Comparison of ENCODE assay signal across 17 cellular contexts in the genomic region with DNA sequence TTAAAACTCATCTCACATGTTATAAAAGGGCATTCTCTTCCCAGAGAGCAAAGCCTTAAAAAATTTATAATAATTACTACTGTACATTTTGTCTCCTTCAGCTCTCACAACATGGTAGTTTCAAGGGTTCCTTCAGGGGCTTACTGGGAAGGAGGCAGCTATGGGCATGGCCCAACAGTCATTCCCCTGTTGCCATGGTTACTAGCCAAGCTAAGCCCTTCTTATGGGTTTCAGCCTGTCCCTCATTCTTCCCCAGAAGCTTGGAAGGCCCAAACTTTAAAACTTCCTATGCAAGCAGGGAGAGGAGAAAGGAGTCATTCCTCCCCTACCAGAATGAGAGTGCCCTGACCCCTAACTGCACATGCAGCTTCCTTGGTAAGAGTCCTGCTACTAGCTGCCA.
DNase-seq lines count a peak whose midpoint lies in the region; ATAC-seq, FAIRE-seq and TF ChIP-seq lines count a peak whose summit lies in the region.
"Had no signal": no experiment of that assay in that cellular context is flagged by ENCODE, and none has a peak within 500 bp of the region (broad histone marks: within the 10 kb centered on the region; RNA-seq: fewer than 3 reads in every experiment).

No MANE protein-coding gene starts in this region.

- H3K27me3 ChIP-seq in H7 (ENCODE audit: control insufficient read depth, insufficient read depth, low read length) (no peaks in the 10 kb centered on the region), GM23248 (replicated peaks; ENCODE audit: insufficient read depth) (no peaks in the 10 kb centered on the region), upper lobe of left lung (no peaks in the 10 kb centered on the region), esophagus squamous epithelium (no peaks in the 10 kb centered on the region)
- H3K27me3 ChIP-seq: Peyer's patch had no signal

- intact Hi-C loops in esophagus squamous epithelium (cut with DNase I): no loop called here

- H3K4me3 ChIP-seq in H7 (ENCODE audit: insufficient read depth, low read depth, low read length) (no peak overlapping the region), GM23248 (no peak overlapping the region), upper lobe of left lung (no peak overlapping the region), esophagus squamous epithelium (no peak overlapping the region)
- H3K4me3 ChIP-seq: HAP-1, Peyer's patch had no signal

- no peak overlapping the region for H3K4me2 ChIP-seq in GM23248 (ENCODE audit: unreplicated experiment)

- ATAC-seq in upper lobe of left lung (ENCODE audit: low FRiP score in 2 of 2): no peak

- no peak overlapping the region for H2AFZ ChIP-seq in GM23248

- no peaks in the 10 kb centered on the region for H3K4me1 ChIP-seq in GM23248 (ENCODE audit: insufficient read depth)
- H3K4me1 ChIP-seq in upper lobe of left lung: no peaks in the 10 kb centered on the region
- no peaks in the 10 kb centered on the region for H3K4me1 ChIP-seq in esophagus squamous epithelium
- H3K4me1 ChIP-seq: HAP-1, Peyer's patch had no signal

- H3K27ac ChIP-seq in GM23248 (no peak overlapping the region), upper lobe of left lung (no peak overlapping the region), esophagus squamous epithelium (no peak overlapping the region)
- H3K27ac ChIP-seq: Peyer's patch had no signal

- TF ChIP-seq EP300 in upper lobe of left lung (IDR thresholded peaks at IDR 0.05): no peak

- no peak overlapping the region for H3K9ac ChIP-seq in GM23248

- DNase-seq in EH (ENCODE audit: low read depth): peak; percentile 6
- peak; percentile 53 for DNase-seq in H7
- DNase-seq in SK-MEL-5 (ENCODE audit: low read depth, low spot score): peak; percentile 11
- peak; percentile 18 for DNase-seq in left kidney (ENCODE audit: low read depth, low spot score)
- no peak for DNase-seq in H54 (ENCODE audit: insufficient read length, low spot score)
- DNase-seq in GM23248: no peak
- DNase-seq in upper lobe of left lung: no peak
- DNase-seq in esophagus squamous epithelium (lab: John Stamatoyannopoulos, UW): no peak
- DNase-seq: DMS79 treated with DMSO at 0.1 percent for 48 hours, NCI-H1092, NCI-H1694, NCI-H226, NCI-H526, Peyer's patch, SHP77, T-helper 2 cell had no signal

- no peak for FAIRE-seq in H54 (lab: Jason Lieb, UNC)

- TF ChIP-seq POLR2A in H54 (IDR thresholded peaks at IDR 0.05; ENCODE audit: low read depth, low read length): no peak
- no peak for TF ChIP-seq POLR2A in upper lobe of left lung (IDR thresholded peaks at IDR 0.05)
- no peak for TF ChIP-seq POLR2A in esophagus squamous epithelium (IDR thresholded peaks at IDR 0.05)

- in situ Hi-C loops in SK-MEL-5 (cut with HindIII; ENCODE audit: low pct_unique_long_range_greater_than_20kb, low sequenced_read_pairs): no loop called here
- in situ Hi-C loops in GM23248 (cut with MboI): no loop called here

- no peaks in the 10 kb centered on the region for H3K9me2 ChIP-seq in GM23248 (ENCODE audit: insufficient read depth)

- H3K79me2 ChIP-seq in GM23248 (ENCODE audit: insufficient read depth): no peaks in the 10 kb centered on the region

- H4K20me1 ChIP-seq in GM23248 (ENCODE audit: insufficient read depth): no peaks in the 10 kb centered on the region

- H3F3A ChIP-seq in GM23248 (ENCODE audit: insufficient read depth): no peaks in the 10 kb centered on the region

- H3K36me3 ChIP-seq in H7 (replicated peaks; ENCODE audit: control insufficient read depth, insufficient read depth, low read length) (no peaks in the 10 kb centered on the region), GM23248 (ENCODE audit: low read depth) (no peaks in the 10 kb centered on the region), upper lobe of left lung (no peaks in the 10 kb centered on the region), esophagus squamous epithelium (no peaks in the 10 kb centered on the region)
- H3K36me3 ChIP-seq: HAP-1, Peyer's patch had no signal

- TF ChIP-seq CTCF in upper lobe of left lung (IDR thresholded peaks at IDR 0.05): no peak
- TF ChIP-seq CTCF in esophagus squamous epithelium (IDR thresholded peaks at IDR 0.05): no peak

- H3K9me3 ChIP-seq in GM23248 (ENCODE audit: low read depth) (no peaks in the 10 kb centered on the region), upper lobe of left lung (no peaks in the 10 kb centered on the region), esophagus squamous epithelium (no peaks in the 10 kb centered on the region)
- H3K9me3 ChIP-seq: HAP-1, Peyer's patch had no signal

Comparison
In these comparisons a context has a peak if more than half of its experiments do, and no peak if none do; other contexts are left out.
1. DNase-seq: peak in EH (single experiment), H7 (single experiment), SK-MEL-5 (single experiment) and left kidney (single experiment); none in H54 (single experiment), GM23248 (single experiment), upper lobe of left lung (0 of 2) and esophagus squamous epithelium (single experiment).